ENCODE assay signal across 8 cellular contexts in genomic region chr2:177165103-177165583, GRCh38. TPM values are rescaled to one million over a fixed set of nuclear protein-coding genes. Genes with fewer than 3 reads are reported as not detected.
DNase-seq lines count a peak whose midpoint lies in the region; ATAC-seq lines count a peak whose summit lies in the region.

No MANE protein-coding gene starts in this region.

- ATAC-seq in HG03469 (IDR thresholded peaks at IDR 0.05; ENCODE audit: unreplicated experiment) (no peak), HG03159 (IDR thresholded peaks at IDR 0.05; ENCODE audit: unreplicated experiment) (no peak)

- peaks cover 5% of the 10 kb centered on the region for H3K27me3 ChIP-seq in mononuclear cell (ENCODE audit: insufficient read depth, low read length)

- peaks cover 20% of the 10 kb centered on the region for H3K4me1 ChIP-seq in mononuclear cell (ENCODE audit: insufficient read depth, low read length)

- DNase-seq in NCI-H2081 (lab: John Stamatoyannopoulos, UW) (peak; percentile 24 to 34), NCI-H2081 treated with DMSO at 0.1 percent for 48 hours (lab: John Stamatoyannopoulos, UW) (no peak), NCI-H748 (lab: John Stamatoyannopoulos, UW; ENCODE audit: unreplicated experiment) (peak; percentile 65), dermis blood vessel endothelial cell (peak; percentile 67), NCI-H128 (lab: John Stamatoyannopoulos, UW; ENCODE audit: unreplicated experiment) (no peak)

- H3K9me3 ChIP-seq in mononuclear cell (ENCODE audit: low read depth, low read length), result no peaks in the 10 kb centered on the region

- H3K4me3 ChIP-seq in mononuclear cell (ENCODE audit: low read length), result peak overlapping the region; percentile 32

RNA-seq across cellular contexts. Expression of gene HNRNPA3, which starts 47.5 kb away (rescaled TPM):
- 40.7 and 83.4 TPM in 2 replicates for total RNA-seq in dermis blood vessel endothelial cell
- 108 TPM for total RNA-seq in mononuclear cell

Comparison
In these comparisons a context has a peak if more than half of its experiments do, and no peak if none do; other contexts are left out.
1. DNase-seq: peak in NCI-H2081 (2 of 2), NCI-H748 (single experiment) and dermis blood vessel endothelial cell (single experiment); none in NCI-H2081 treated with DMSO at 0.1 percent for 48 hours (single experiment) and NCI-H128 (single experiment).